In genomic region chr22:46036558-46037408, GRCh38 we compare ENCODE assay signal across 8 cellular contexts. TPM values are rescaled to one million over a fixed set of nuclear protein-coding genes. Genes with fewer than 3 reads are reported as not detected.
DNase-seq lines count a peak whose midpoint lies in the region; ATAC-seq and TF ChIP-seq lines count a peak whose summit lies in the region.

No MANE protein-coding gene starts in this region.

- H3K4me3 ChIP-seq in breast epithelium (peak overlapping the region; percentile 72 to 95 (median 75)), left lung (peak overlapping the region; percentile 49 to 65)

- H3K36me3 ChIP-seq in breast epithelium (no peaks in the 10 kb centered on the region), left lung (no peaks in the 10 kb centered on the region)

- H3K27me3 ChIP-seq in breast epithelium: no peaks in the 10 kb centered on the region
- no peaks in the 10 kb centered on the region for H3K27me3 ChIP-seq in left lung

- peak overlapping the region; percentile 98 to 99 for H3K27ac ChIP-seq in breast epithelium
- peak overlapping the region; percentile 92 to 96 for H3K27ac ChIP-seq in left lung

- TF ChIP-seq POLR2A in breast epithelium (IDR thresholded peaks at IDR 0.05): no peak

- TF ChIP-seq CTCF in breast epithelium (IDR thresholded peaks at IDR 0.05) (peak in 2 of 3 donors; percentile 19 to 28), left lung (IDR thresholded peaks at IDR 0.05) (no peak)

- no peaks in the 10 kb centered on the region for H3K9me3 ChIP-seq in breast epithelium
- no peaks in the 10 kb centered on the region for H3K9me3 ChIP-seq in left lung

- H3K4me1 ChIP-seq in breast epithelium (peaks cover 5 to 23% of the 10 kb centered on the region in 2 donors), left lung (peaks cover 6 to 26% of the 10 kb centered on the region in 2 donors)

- DNase-seq in D341Med (ENCODE audit: low spot score) (peak; percentile 71), T follicular helper cell (ENCODE audit: low read depth) (peak; percentile 46), breast epithelium (ENCODE audit: low spot score in 2 of 2) (peak in 1 of 2 donors; percentile 56), left lung (peak in 1 of 2 donors; percentile 41), GOT3 (lab: John Stamatoyannopoulos, UW) (no peak)
- peak; percentile 45 to 83 (median 70) for DNase-seq in stimulated activated naive CD4-positive, alpha-beta T cell (lab: John Stamatoyannopoulos, UW)

- intact Hi-C loops in breast epithelium (cut with DNase I; ENCODE audit: low total_unique reads) (no loop called here), left lung (cut with DNase I) (no loop called here)

- peak; percentile 18 for ATAC-seq in HG03378 (IDR thresholded peaks at IDR 0.05; ENCODE audit: unreplicated experiment)
- peak; percentile 3 for ATAC-seq in left lung
- no peak for ATAC-seq in HG03432 (IDR thresholded peaks at IDR 0.05; ENCODE audit: unreplicated experiment)

RNA-seq across cellular contexts. Expression of gene WNT7B, which starts 59.8 kb away (rescaled TPM):
- total RNA-seq in breast epithelium: 1 to 10 TPM in 2 of 3 donors, not detected in 1; 2.2 to 2.9 TPM
- total RNA-seq in left lung: 10 to 100 TPM in 1 of 2 donors, 1 to 10 TPM in 1; 7.2 to 11.4 TPM

Comparison
In these comparisons a context has a peak if more than half of its experiments do, and no peak if none do; other contexts are left out.
1. CTCF ChIP-seq: peak in breast epithelium (2 of 3); none in left lung (0 of 2).